Comparison of ENCODE assay signal across 9 cellular contexts in the genomic region with DNA sequence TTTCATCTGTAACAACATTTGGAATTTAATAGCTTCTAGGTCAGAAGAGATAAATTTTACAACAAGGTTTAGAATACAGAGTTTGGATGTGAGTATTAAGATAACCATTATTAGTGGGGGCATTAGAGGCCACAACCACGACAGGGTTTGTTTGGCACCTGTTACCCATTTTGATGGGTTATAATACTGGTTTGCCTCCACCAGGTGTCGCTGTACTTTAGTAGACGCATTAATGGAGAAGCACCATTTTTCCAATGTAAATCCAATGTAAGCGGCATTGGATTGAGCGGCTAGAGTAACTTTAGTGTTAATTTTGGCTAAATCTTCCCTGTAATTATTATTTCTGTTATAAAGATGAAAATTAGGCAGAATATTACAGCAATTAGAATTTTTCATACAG.
DNase-seq lines count a peak whose midpoint lies in the region; ATAC-seq, FAIRE-seq and TF ChIP-seq lines count a peak whose summit lies in the region.
"Had no signal": no experiment of that assay in that cellular context is flagged by ENCODE, and none has a peak within 500 bp of the region (broad histone marks: within the 10 kb centered on the region; RNA-seq: fewer than 3 reads in every experiment).

No MANE protein-coding gene starts in this region.

- DNase-seq in D721Med (ENCODE audit: insufficient read length, low spot score) = no peak
- DNase-seq in NCI-H2107 treated with DMSO at 0.1 percent for 48 hours (lab: John Stamatoyannopoulos, UW; ENCODE audit: unreplicated experiment) = peak; percentile 4
- peak; percentile 31 for DNase-seq in epithelial cell of esophagus (ENCODE audit: low read depth)
- no peak for DNase-seq in GM19240 (ENCODE audit: insufficient read length, low spot score)
- DNase-seq in DMS153 (lab: John Stamatoyannopoulos, UW) = no peak

- no peak for FAIRE-seq in D721Med (lab: Jason Lieb, UNC)

- TF ChIP-seq CTCF in D721Med (IDR thresholded peaks at IDR 0.05; ENCODE audit: insufficient read depth, missing control alignments) (peak; percentile 30), epithelial cell of esophagus (IDR thresholded peaks at IDR 0.05; ENCODE audit: insufficient read depth, low read depth, low read length, missing control alignments) (peak; percentile 37)

- no peak overlapping the region for H3K4me3 ChIP-seq in epithelial cell of esophagus (ENCODE audit: low read length)
- H3K4me3 ChIP-seq: thoracic aorta had no signal

- ATAC-seq in GM19351 (IDR thresholded peaks at IDR 0.05; ENCODE audit: unreplicated experiment) (peak; percentile 52), GM21515 (IDR thresholded peaks at IDR 0.05; ENCODE audit: unreplicated experiment) (no peak), HG03469 (IDR thresholded peaks at IDR 0.05; ENCODE audit: unreplicated experiment) (no peak)

Comparison
In these comparisons a context has a peak if more than half of its experiments do, and no peak if none do; other contexts are left out.
1. DNase-seq: peak in NCI-H2107 treated with DMSO at 0.1 percent for 48 hours (single experiment) and epithelial cell of esophagus (single experiment); none in D721Med (single experiment), GM19240 (single experiment) and DMS153 (single experiment).